35 cellular contexts compared by ENCODE assay signal in genomic region chr2:162149940-162150339, GRCh38. TPM values are rescaled to one million over a fixed set of nuclear protein-coding genes. Genes with fewer than 3 reads are reported as not detected.
"Had no signal": no experiment of that assay in that cellular context is flagged by ENCODE, and none has a peak within 500 bp of the region (broad histone marks: within the 10 kb centered on the region; RNA-seq: fewer than 3 reads in every experiment).

No MANE protein-coding gene starts in this region.

- H3K4me2 ChIP-seq: hepatocyte had no signal

- H3K9me3 ChIP-seq: adrenal gland, body of pancreas, breast epithelium, colonic mucosa, esophagus muscularis mucosa, gastrocnemius medialis, heart right ventricle had no signal

- H3K36me3 ChIP-seq: adrenal gland, breast epithelium, cardiac muscle cell, colonic mucosa, esophagus muscularis mucosa, gastrocnemius medialis, heart right ventricle had no signal

- H3K4me3 Mint-ChIP-seq: activated B cell treated with CpG ODN at 0.5 μM for 24 hours; activated CD8-positive, alpha-beta T cell treated with anti-CD3 and anti-CD28 coated beads for 36 hours; activated naive CD4-positive, alpha-beta T cell treated with anti-CD3 and anti-CD28 coated beads for 36 hours; activated naive CD4-positive, alpha-beta T cell treated with anti-CD3 and anti-CD28 coated beads, Interleukin-2, amount 50 U/mL, for 24 hours; activated naive CD8-positive, alpha-beta T cell treated with anti-CD3 and anti-CD28 coated beads for 36 hours; activated naive CD8-positive, alpha-beta T cell treated with anti-CD3 and anti-CD28 coated beads, Interleukin-2, amount 50 U/mL, for 24 hours; activated T-cell treated with anti-CD3 and anti-CD28 coated beads, Interleukin-2, amount 50 U/mL, for 4 hours; activated T-helper 1 cell treated with anti-CD3 and anti-CD28 coated beads, Interleukin-12 subunit alpha, Interleukin-12 subunit beta, Interleukin-2, Interleukin-4 antibody, amounts not matched to agents 30 ng/mL and 10 ng/mL and 1 ng/mL, durations not matched to agents 14 hours and 24 hours and 36 hours had no signal

- H3K36me3 Mint-ChIP-seq: activated naive CD4-positive, alpha-beta T cell treated with anti-CD3 and anti-CD28 coated beads, Interleukin-2, amount 50 U/mL, for 24 hours; activated naive CD8-positive, alpha-beta T cell treated with anti-CD3 and anti-CD28 coated beads for 36 hours had no signal

- H3K27ac Mint-ChIP-seq: activated B cell treated with CpG ODN at 0.5 μM for 24 hours; activated CD8-positive, alpha-beta T cell treated with anti-CD3 and anti-CD28 coated beads for 36 hours; activated naive CD4-positive, alpha-beta T cell treated with anti-CD3 and anti-CD28 coated beads for 36 hours; activated naive CD4-positive, alpha-beta T cell treated with anti-CD3 and anti-CD28 coated beads, Interleukin-2, amount 50 U/mL, for 24 hours; activated naive CD8-positive, alpha-beta T cell treated with anti-CD3 and anti-CD28 coated beads for 36 hours; activated naive CD8-positive, alpha-beta T cell treated with anti-CD3 and anti-CD28 coated beads, Interleukin-2, amount 50 U/mL, for 24 hours; activated T-helper 1 cell treated with anti-CD3 and anti-CD28 coated beads, Interleukin-12 subunit alpha, Interleukin-12 subunit beta, Interleukin-2, Interleukin-4 antibody, amounts not matched to agents 30 ng/mL and 10 ng/mL and 1 ng/mL, durations not matched to agents 14 hours and 24 hours and 36 hours; activated T-helper 2 cell treated with anti-CD3 and anti-CD28 coated beads, Interferon-gamma antibody, Interleukin-2, Interleukin-4, amounts not matched to agents 10 μg/mL and 5 μg/mL and 100 μg/mL, durations not matched to agents 14 hours and 24 hours and 36 hours had no signal

- H3K4me3 ChIP-seq: adrenal gland, body of pancreas, breast epithelium, cardiac muscle cell, colonic mucosa, esophagus muscularis mucosa, gastrocnemius medialis, heart right ventricle, hepatocyte had no signal

- H3K27ac ChIP-seq: adrenal gland, body of pancreas, breast epithelium, cardiac muscle cell, colonic mucosa, esophagus muscularis mucosa, foreskin keratinocyte, gastrocnemius medialis, heart right ventricle, hepatocyte had no signal

- H3K9me3 Mint-ChIP-seq: activated B cell treated with CpG ODN at 0.5 μM for 24 hours; activated CD8-positive, alpha-beta T cell treated with anti-CD3 and anti-CD28 coated beads for 36 hours; activated naive CD4-positive, alpha-beta T cell treated with anti-CD3 and anti-CD28 coated beads for 36 hours; activated naive CD4-positive, alpha-beta T cell treated with anti-CD3 and anti-CD28 coated beads, Interleukin-2, amount 50 U/mL, for 24 hours; activated naive CD8-positive, alpha-beta T cell treated with anti-CD3 and anti-CD28 coated beads for 36 hours; activated naive CD8-positive, alpha-beta T cell treated with anti-CD3 and anti-CD28 coated beads, Interleukin-2, amount 50 U/mL, for 24 hours; activated T-cell treated with anti-CD3 and anti-CD28 coated beads, Interleukin-2, amount 50 U/mL, for 4 hours; activated T-helper 1 cell treated with anti-CD3 and anti-CD28 coated beads, Interleukin-12 subunit alpha, Interleukin-12 subunit beta, Interleukin-2, Interleukin-4 antibody, amounts not matched to agents 30 ng/mL and 10 ng/mL and 1 ng/mL, durations not matched to agents 14 hours and 24 hours and 36 hours; activated T-helper 2 cell treated with anti-CD3 and anti-CD28 coated beads, Interferon-gamma antibody, Interleukin-2, Interleukin-4, amounts not matched to agents 10 μg/mL and 5 μg/mL and 100 μg/mL, durations not matched to agents 14 hours and 24 hours and 36 hours had no signal

- ATAC-seq: activated CD4-positive, CD25-positive, alpha-beta regulatory T cell treated with anti-CD3 and anti-CD28 coated beads, Interleukin-2, amount 50 U/mL, for 24 hours; activated CD8-positive, alpha-beta T cell treated with anti-CD3 and anti-CD28 coated beads for 36 hours; activated naive CD8-positive, alpha-beta T cell treated with anti-CD3 and anti-CD28 coated beads, Interleukin-2, amount 50 U/mL, for 24 hours; activated T-cell treated with anti-CD3 and anti-CD28 coated beads, Interleukin-2, amount 50 U/mL, for 4 hours; body of pancreas; foreskin keratinocyte; gastrocnemius medialis; heart right ventricle had no signal

- DNase-seq: activated B cell treated with CpG ODN at 0.5 μM for 24 hours; activated CD4-positive, alpha-beta T cell treated with anti-CD3 and anti-CD28 coated beads for 48 hours; activated CD4-positive, alpha-beta T cell treated with anti-CD3 and anti-CD28 coated beads, Interleukin-2, amount 50 U/mL, for 1 hour; activated CD4-positive, alpha-beta T cell treated with anti-CD3 and anti-CD28 coated beads, Interleukin-2, amount 50 U/mL, for 48 hours; activated CD8-positive, alpha-beta memory T cell treated with anti-CD3 and anti-CD28 coated beads for 24 hours; activated CD8-positive, alpha-beta T cell treated with anti-CD3 and anti-CD28 coated beads for 36 hours; activated effector memory CD4-positive, alpha-beta T cell treated with anti-CD3 and anti-CD28 coated beads, Interleukin-2, amount 50 U/mL, for 16 hours; activated naive CD4-positive, alpha-beta T cell treated with anti-CD3 and anti-CD28 coated beads for 36 hours; activated naive CD8-positive, alpha-beta T cell treated with anti-CD3 and anti-CD28 coated beads for 36 hours; activated naive CD8-positive, alpha-beta T cell treated with anti-CD3 and anti-CD28 coated beads, Interleukin-2, amount 50 U/mL, for 24 hours; activated T-cell treated with anti-CD3 and anti-CD28 coated beads, Interleukin-2, amount 50 U/mL, for 4 hours; adrenal gland; amygdala; aorta; body of pancreas; central memory CD4-positive, alpha-beta T cell; cerebellar nuclear complex; colonic mucosa; effector CD8-positive, alpha-beta T cell; erythroblast; foreskin keratinocyte; gastrocnemius medialis; glutamatergic neuron; heart right ventricle; T-helper 2 cell had no signal

- H2AFZ ChIP-seq: hepatocyte had no signal

- H3K4me1 ChIP-seq: adrenal gland, body of pancreas, breast epithelium, colonic mucosa, esophagus muscularis mucosa, foreskin keratinocyte, gastrocnemius medialis, heart right ventricle had no signal

- H3K79me2 ChIP-seq: hepatocyte had no signal

- H3K27me3 ChIP-seq: body of pancreas, breast epithelium, cardiac muscle cell, colonic mucosa, esophagus muscularis mucosa, gastrocnemius medialis had no signal

RNA-seq across cellular contexts. Expression of gene GCG, which starts 2.1 kb away (rescaled TPM):
- total RNA-seq: activated B cell treated with CpG ODN at 0.5 μM for 24 hours; activated CD8-positive, alpha-beta T cell treated with anti-CD3 and anti-CD28 coated beads for 36 hours; activated naive CD4-positive, alpha-beta T cell treated with anti-CD3 and anti-CD28 coated beads for 36 hours; activated naive CD8-positive, alpha-beta T cell treated with anti-CD3 and anti-CD28 coated beads for 36 hours; activated T-cell treated with anti-CD3 and anti-CD28 coated beads, Interleukin-2, amount 50 U/mL, for 4 hours; activated T-helper 1 cell treated with anti-CD3 and anti-CD28 coated beads, Interleukin-12 subunit alpha, Interleukin-12 subunit beta, Interleukin-2, Interleukin-4 antibody, amounts not matched to agents 30 ng/mL and 10 ng/mL and 1 ng/mL, durations not matched to agents 14 hours and 24 hours and 36 hours; activated T-helper 2 cell treated with anti-CD3 and anti-CD28 coated beads, Interferon-gamma antibody, Interleukin-2, Interleukin-4, amounts not matched to agents 10 μg/mL and 5 μg/mL and 100 μg/mL, durations not matched to agents 14 hours and 24 hours and 36 hours; adrenal gland; breast epithelium; cardiac muscle cell; dermis microvascular lymphatic vessel endothelial cell; esophagus muscularis mucosa; foreskin keratinocyte; gastrocnemius medialis; heart right ventricle; T-helper 1 cell treated with Interleukin-12 subunit alpha and Interleukin-12 subunit beta and Interleukin-4 antibody, amounts not matched to agents 30 ng/mL and 1 ng/mL, for 36 hours had no signal
- polyA plus RNA-seq: cardiac muscle cell, foreskin keratinocyte had no signal
